11 cellular contexts compared by ENCODE assay signal in the genomic region with DNA sequence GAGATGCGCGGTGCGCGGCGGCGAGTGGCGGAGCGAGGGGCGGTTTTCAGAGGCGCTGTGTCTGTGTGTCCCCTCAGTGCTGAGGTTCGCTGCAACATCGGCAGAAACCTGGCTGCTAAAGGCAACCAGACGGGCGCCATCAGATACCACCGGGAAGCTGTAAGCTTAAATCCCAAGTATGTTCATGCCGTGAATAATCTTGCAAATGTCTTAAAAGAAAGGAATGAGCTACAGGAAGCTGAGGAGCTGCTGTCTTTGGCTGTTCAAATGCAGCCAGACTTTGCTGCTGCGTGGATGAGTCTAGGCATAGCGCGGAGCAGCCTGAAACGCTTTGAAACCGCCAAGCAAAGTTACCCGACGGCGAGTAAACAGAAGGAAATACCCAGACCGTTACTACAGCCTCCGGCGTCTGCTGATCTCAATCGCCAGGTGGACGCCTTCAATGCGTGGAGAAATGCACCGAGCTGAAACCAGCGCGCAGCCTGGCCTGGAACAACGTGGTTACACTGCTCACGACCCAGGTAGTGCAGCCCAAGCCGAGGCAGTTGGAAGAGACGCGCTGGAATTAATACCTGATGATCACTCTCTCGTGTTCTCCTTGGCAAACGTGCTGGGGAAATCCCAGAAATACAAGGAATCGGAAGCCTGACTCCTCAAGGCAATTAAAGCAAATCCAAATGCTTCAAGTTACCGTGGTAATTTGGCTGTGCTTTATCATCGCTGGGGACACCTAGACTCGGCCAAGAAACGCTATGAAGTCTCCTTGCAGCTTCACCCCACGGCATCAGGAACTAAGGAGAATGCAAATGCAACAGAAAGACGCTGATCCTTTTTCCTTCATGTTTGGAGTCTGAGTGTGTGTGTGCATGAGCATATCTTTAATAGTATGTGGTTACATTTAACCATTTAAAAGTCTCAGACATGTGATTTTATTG. TPM values are rescaled to one million over a fixed set of nuclear protein-coding genes. Genes with fewer than 3 reads are reported as not detected.
DNase-seq lines count a peak whose midpoint lies in the region; ATAC-seq, FAIRE-seq and TF ChIP-seq lines count a peak whose summit lies in the region.
"Had no signal": no experiment of that assay in that cellular context is flagged by ENCODE, and none has a peak within 500 bp of the region (broad histone marks: within the 10 kb centered on the region; RNA-seq: fewer than 3 reads in every experiment).

No MANE protein-coding gene starts in this region.

- peak; percentile 84 for FAIRE-seq in urothelium cell line (lab: Jason Lieb, UNC)

- TF ChIP-seq CTCF in astrocyte of the spinal cord (IDR thresholded peaks at IDR 0.05; ENCODE audit: low read depth, low read length) = no peak

- no peak for ATAC-seq in activated naive CD8-positive, alpha-beta T cell treated with anti-CD3 and anti-CD28 coated beads, Interleukin-2, amount 50 U/mL, for 24 hours
- ATAC-seq in GM18858 (IDR thresholded peaks at IDR 0.05; ENCODE audit: unreplicated experiment) = no peak
- no peak for ATAC-seq in HG03280 (IDR thresholded peaks at IDR 0.05; ENCODE audit: unreplicated experiment)
- ATAC-seq in GM21825 (IDR thresholded peaks at IDR 0.05; ENCODE audit: unreplicated experiment) = no peak

- no peak for DNase-seq in activated naive CD8-positive, alpha-beta T cell treated with anti-CD3 and anti-CD28 coated beads for 36 hours
- no peak for DNase-seq in activated naive CD8-positive, alpha-beta T cell treated with anti-CD3 and anti-CD28 coated beads, Interleukin-2, amount 50 U/mL, for 24 hours
- peak; percentile 6 for DNase-seq in astrocyte of the spinal cord (ENCODE audit: low read depth, low spot score)
- DNase-seq in islet precursor cell = peak; percentile 83
- peak; percentile 67 for DNase-seq in urothelium cell line (ENCODE audit: low spot score)
- DNase-seq: NCI-H2107 had no signal

- no peak overlapping the region for H3K27ac Mint-ChIP-seq in activated naive CD8-positive, alpha-beta T cell treated with anti-CD3 and anti-CD28 coated beads for 36 hours
- H3K27ac Mint-ChIP-seq in activated naive CD8-positive, alpha-beta T cell treated with anti-CD3 and anti-CD28 coated beads, Interleukin-2, amount 50 U/mL, for 24 hours = no peak overlapping the region
- H3K27ac Mint-ChIP-seq: activated naive CD4-positive, alpha-beta T cell treated with anti-CD3 and anti-CD28 coated beads, Interleukin-2, amount 50 U/mL, for 72 hours had no signal

- H3K9me3 Mint-ChIP-seq in activated naive CD8-positive, alpha-beta T cell treated with anti-CD3 and anti-CD28 coated beads for 36 hours = peaks cover 3% of the 10 kb centered on the region
- no peaks in the 10 kb centered on the region for H3K9me3 Mint-ChIP-seq in activated naive CD8-positive, alpha-beta T cell treated with anti-CD3 and anti-CD28 coated beads, Interleukin-2, amount 50 U/mL, for 24 hours
- H3K9me3 Mint-ChIP-seq: activated naive CD4-positive, alpha-beta T cell treated with anti-CD3 and anti-CD28 coated beads, Interleukin-2, amount 50 U/mL, for 72 hours had no signal

- peaks cover 11% of the 10 kb centered on the region for H3K4me1 Mint-ChIP-seq in activated naive CD8-positive, alpha-beta T cell treated with anti-CD3 and anti-CD28 coated beads for 36 hours
- peaks cover 3% of the 10 kb centered on the region for H3K4me1 Mint-ChIP-seq in activated naive CD8-positive, alpha-beta T cell treated with anti-CD3 and anti-CD28 coated beads, Interleukin-2, amount 50 U/mL, for 24 hours

- peak overlapping the region; percentile 7 for H3K4me3 ChIP-seq in astrocyte of the spinal cord (ENCODE audit: low read depth, low read length)
- H3K4me3 ChIP-seq: right lobe of liver had no signal

- H3K4me3 Mint-ChIP-seq in activated naive CD8-positive, alpha-beta T cell treated with anti-CD3 and anti-CD28 coated beads for 36 hours = peak overlapping the region; percentile 30
- H3K4me3 Mint-ChIP-seq in activated naive CD8-positive, alpha-beta T cell treated with anti-CD3 and anti-CD28 coated beads, Interleukin-2, amount 50 U/mL, for 24 hours = no peak overlapping the region

- in situ Hi-C loops in astrocyte of the spinal cord (cut with HindIII; ENCODE audit: low sequenced_read_pairs) = no loop called here

- H3K36me3 Mint-ChIP-seq in activated naive CD8-positive, alpha-beta T cell treated with anti-CD3 and anti-CD28 coated beads for 36 hours = no peaks in the 10 kb centered on the region
- no peaks in the 10 kb centered on the region for H3K36me3 Mint-ChIP-seq in activated naive CD8-positive, alpha-beta T cell treated with anti-CD3 and anti-CD28 coated beads, Interleukin-2, amount 50 U/mL, for 24 hours (ENCODE audit: low read depth)

- peaks cover 85% of the 10 kb centered on the region for H3K27me3 Mint-ChIP-seq in activated naive CD8-positive, alpha-beta T cell treated with anti-CD3 and anti-CD28 coated beads for 36 hours
- H3K27me3 Mint-ChIP-seq in activated naive CD8-positive, alpha-beta T cell treated with anti-CD3 and anti-CD28 coated beads, Interleukin-2, amount 50 U/mL, for 24 hours = peaks cover 69% of the 10 kb centered on the region

RNA-seq across cellular contexts. Expression of a gene that starts 15.9 kb away (rescaled TPM):
- not detected for total RNA-seq in activated naive CD8-positive, alpha-beta T cell treated with anti-CD3 and anti-CD28 coated beads for 36 hours
- total RNA-seq: activated naive CD4-positive, alpha-beta T cell treated with anti-CD3 and anti-CD28 coated beads, Interleukin-2, amount 50 U/mL, for 72 hours; right lobe of liver had no signal

RNA-seq across cellular contexts. Expression of a gene that starts 32.3 kb away (rescaled TPM):
- not detected for total RNA-seq in activated naive CD8-positive, alpha-beta T cell treated with anti-CD3 and anti-CD28 coated beads for 36 hours
- total RNA-seq: activated naive CD4-positive, alpha-beta T cell treated with anti-CD3 and anti-CD28 coated beads, Interleukin-2, amount 50 U/mL, for 72 hours; right lobe of liver had no signal

Comparison
In these comparisons a context has a peak if more than half of its experiments do, and no peak if none do; other contexts are left out.
1. DNase-seq: peak in astrocyte of the spinal cord (single experiment), islet precursor cell (single experiment) and urothelium cell line (single experiment); none in activated naive CD8-positive, alpha-beta T cell treated with anti-CD3 and anti-CD28 coated beads for 36 hours (single experiment) and activated naive CD8-positive, alpha-beta T cell treated with anti-CD3 and anti-CD28 coated beads, Interleukin-2, amount 50 U/mL, for 24 hours (single experiment).